ENCODE assay signal across 2 cellular contexts in genomic region chr19:7682175-7682855, GRCh38.
TF ChIP-seq lines count a peak whose summit lies in the region.

No MANE protein-coding gene starts in this region.

TF ChIP-seq in SK-N-SH, 30 proteins besides CTCF, POLR2A, EP300 and RAD21:
- TF ChIP-seq MAX (IDR thresholded peaks at IDR 0.05; ENCODE audit: low read depth) = no peak
TF ChIP-seq in SK-N-SH: peak in this region for 0.

TF ChIP-seq in SK-N-SH treated with all-trans-retinoic acid at 6 μM for 48 hours, 23 proteins besides CTCF, POLR2A, EP300 and RAD21 (continued from another document):
- no peak for TF ChIP-seq PATZ1 (CRISPR knock-in tag; IDR thresholded peaks at IDR 0.05; ENCODE audit: borderline replicate concordance)
- TF ChIP-seq ESRRG (CRISPR knock-in tag; IDR thresholded peaks at IDR 0.05) = no peak
TF ChIP-seq in SK-N-SH treated with all-trans-retinoic acid at 6 μM for 48 hours: peak in this region for 0.
